1 cellular context compared by ENCODE assay signal in genomic region chr1:202160377-202160940, GRCh38.
TF ChIP-seq lines count a peak whose summit lies in the region.

Gene PTPN7, minus strand, starts transcription at chr1:202160602. Its CDS starts 1,200 bp downstream, at chr1:202159402.

TF ChIP-seq in HEK293, 187 proteins besides CTCF, POLR2A, EP300 and RAD21 (continued from another document):
- TF ChIP-seq ZSCAN5A (tag by site-specific recombination; IDR thresholded peaks at IDR 0.05) = no peak
